23 cellular contexts compared by ENCODE assay signal in genomic region chr17:6536566-6537065, GRCh38.
"Had no signal": no experiment of that assay in that cellular context is flagged by ENCODE, and none has a peak within 500 bp of the region (broad histone marks: within the 10 kb centered on the region; RNA-seq: fewer than 3 reads in every experiment).

No MANE protein-coding gene starts in this region.

- H3K36me3 ChIP-seq: breast epithelium, colonic mucosa, heart left ventricle, thoracic aorta, WERI-Rb-1 had no signal

- H3K36me3 Mint-ChIP-seq: activated naive CD8-positive, alpha-beta T cell treated with anti-CD3 and anti-CD28 coated beads, Interleukin-2, amount 10 ng/mL, durations not matched to agents 7 days and 5 days; stimulated activated memory B cell treated with anti-CD40 and anti-IgM and Interleukin-4, amounts not matched to agents 10 μg/mL and 1 μg/mL and 100 μg/mL, for 72 hours had no signal

- H3K4me3 ChIP-seq: breast epithelium, colonic mucosa, heart left ventricle, thoracic aorta had no signal

- FAIRE-seq: islet of Langerhans, TTC549 had no signal

- DNase-seq: activated CD4-positive, alpha-beta T cell treated with anti-CD3 and anti-CD28 coated beads, Interleukin-2, amount 10 ng/mL, durations not matched to agents 7 days and 5 days; activated CD4-positive, CD25-positive, alpha-beta regulatory T cell treated with anti-CD3 and anti-CD28 coated beads, Interleukin-2, amount 50 U/mL, for 72 hours; activated CD8-positive, alpha-beta T cell treated with anti-CD3 and anti-CD28 coated beads for 36 hours; activated naive CD4-positive, alpha-beta T cell treated with Interleukin-2 at 50 U/mL for 16 hours; activated naive CD8-positive, alpha-beta T cell treated with anti-CD3 and anti-CD28 coated beads, Interleukin-2, amount 10 ng/mL, durations not matched to agents 7 days and 5 days; activated T-cell treated with anti-CD3 and anti-CD28 coated beads, Interleukin-2, amount 50 U/mL, for 4 hours; amniotic stem cell; colonic mucosa; left colon; mesendoderm; naive thymus-derived CD4-positive, alpha-beta T cell; stimulated activated CD4-positive, alpha-beta T cell treated with anti-CD3 and anti-CD28 coated beads, Interleukin-12 subunit alpha, Interleukin-12 subunit beta, amount 100 ng/mL, for 4 hours; T-cell; WERI-Rb-1 had no signal

- H3K27me3 Mint-ChIP-seq: activated CD4-positive, alpha-beta T cell treated with anti-CD3 and anti-CD28 coated beads, Interleukin-2, amount 10 ng/mL, durations not matched to agents 7 days and 5 days; activated CD8-positive, alpha-beta T cell treated with anti-CD3 and anti-CD28 coated beads for 36 hours had no signal

- H3K27ac ChIP-seq: breast epithelium, colonic mucosa, heart left ventricle, thoracic aorta, WERI-Rb-1 had no signal

- H3K27ac Mint-ChIP-seq: activated CD4-positive, alpha-beta T cell treated with anti-CD3 and anti-CD28 coated beads, Interleukin-2, amount 10 ng/mL, durations not matched to agents 7 days and 5 days; activated CD8-positive, alpha-beta T cell treated with anti-CD3 and anti-CD28 coated beads for 36 hours; activated naive CD8-positive, alpha-beta T cell treated with anti-CD3 and anti-CD28 coated beads, Interleukin-2, amount 10 ng/mL, durations not matched to agents 7 days and 5 days; naive thymus-derived CD4-positive, alpha-beta T cell; stimulated activated memory B cell treated with anti-CD40 and anti-IgM and Interleukin-4, amounts not matched to agents 10 μg/mL and 1 μg/mL and 100 μg/mL, for 72 hours; T-cell; T-helper 2 cell treated with Interferon-gamma antibody and Interleukin-4, amounts not matched to agents 5 μg/mL and 100 μg/mL, for 36 hours; type B pancreatic cell had no signal

- H3K9me3 Mint-ChIP-seq: activated CD4-positive, alpha-beta T cell treated with anti-CD3 and anti-CD28 coated beads, Interleukin-2, amount 10 ng/mL, durations not matched to agents 7 days and 5 days; activated T-cell treated with anti-CD3 and anti-CD28 coated beads, Interleukin-2, amount 50 U/mL, for 4 hours; central memory CD8-positive, alpha-beta T cell; stimulated activated memory B cell treated with anti-CD40 and anti-IgM and Interleukin-4, amounts not matched to agents 10 μg/mL and 1 μg/mL and 100 μg/mL, for 72 hours; T-helper 2 cell treated with Interferon-gamma antibody and Interleukin-4, amounts not matched to agents 5 μg/mL and 100 μg/mL, for 36 hours; type B pancreatic cell had no signal

- H3K4me3 Mint-ChIP-seq: activated CD4-positive, alpha-beta T cell treated with anti-CD3 and anti-CD28 coated beads, Interleukin-2, amount 10 ng/mL, durations not matched to agents 7 days and 5 days; activated CD8-positive, alpha-beta T cell treated with anti-CD3 and anti-CD28 coated beads for 36 hours; activated naive CD8-positive, alpha-beta T cell treated with anti-CD3 and anti-CD28 coated beads, Interleukin-2, amount 10 ng/mL, durations not matched to agents 7 days and 5 days; activated T-cell treated with anti-CD3 and anti-CD28 coated beads, Interleukin-2, amount 50 U/mL, for 4 hours; central memory CD8-positive, alpha-beta T cell; naive thymus-derived CD4-positive, alpha-beta T cell; stimulated activated memory B cell treated with anti-CD40 and anti-IgM and Interleukin-4, amounts not matched to agents 10 μg/mL and 1 μg/mL and 100 μg/mL, for 72 hours; T-cell; T-helper 2 cell treated with Interferon-gamma antibody and Interleukin-4, amounts not matched to agents 5 μg/mL and 100 μg/mL, for 36 hours; type B pancreatic cell had no signal

- H3K4me1 ChIP-seq: breast epithelium, colonic mucosa, heart left ventricle had no signal

- H3K4me1 Mint-ChIP-seq: activated CD4-positive, alpha-beta T cell treated with anti-CD3 and anti-CD28 coated beads, Interleukin-2, amount 10 ng/mL, durations not matched to agents 7 days and 5 days; activated naive CD8-positive, alpha-beta T cell treated with anti-CD3 and anti-CD28 coated beads, Interleukin-2, amount 10 ng/mL, durations not matched to agents 7 days and 5 days; central memory CD8-positive, alpha-beta T cell; stimulated activated memory B cell treated with anti-CD40 and anti-IgM and Interleukin-4, amounts not matched to agents 10 μg/mL and 1 μg/mL and 100 μg/mL, for 72 hours; T-cell had no signal

- H3K27me3 ChIP-seq: breast epithelium, colonic mucosa, heart left ventricle had no signal

- H3K9me3 ChIP-seq: breast epithelium, colonic mucosa, thoracic aorta had no signal
